17 cellular contexts compared by ENCODE assay signal in genomic region chr1:95440511-95440910, GRCh38.
A peak's percentile ranks its signal among the peaks of the same experiment; 100 is the strongest.
DNase-seq lines count a peak whose midpoint lies in the region; ATAC-seq lines count a peak whose summit lies in the region.
"Had no signal": no experiment of that assay in that cellular context is flagged by ENCODE, and none has a peak within 500 bp of the region (broad histone marks: within the 10 kb centered on the region; RNA-seq: fewer than 3 reads in every experiment).

No MANE protein-coding gene starts in this region.

- no peak overlapping the region for H4K5ac ChIP-seq in mesendoderm (ENCODE audit: low read length)

- H3K27ac Mint-ChIP-seq in activated naive CD4-positive, alpha-beta T cell treated with anti-CD3 and anti-CD28 coated beads for 36 hours = no peak overlapping the region
- H3K27ac Mint-ChIP-seq: CD4-positive, alpha-beta T cell; H9; IgD-negative memory B cell had no signal

- no peak overlapping the region for H4K8ac ChIP-seq in mesendoderm (ENCODE audit: low read depth, low read length)

- no peak overlapping the region for H2AK5ac ChIP-seq in mesendoderm (ENCODE audit: low read length)

- peaks cover 2% of the 10 kb centered on the region for H3K4me1 ChIP-seq in mesendoderm (ENCODE audit: control insufficient read depth, low read depth, low read length)

- no peak overlapping the region for H3K4me2 ChIP-seq in mesendoderm (ENCODE audit: low read length)

- no peak overlapping the region for H2BK5ac ChIP-seq in mesendoderm (ENCODE audit: low read length)

- H2BK120ac ChIP-seq in mesendoderm (ENCODE audit: low read depth, low read length) = no peak overlapping the region

- H3K9ac ChIP-seq in mesendoderm (ENCODE audit: low read length) = no peak overlapping the region

- no peak overlapping the region for H2BK15ac ChIP-seq in mesendoderm (replicated peaks; ENCODE audit: low read depth)

- H3K9me3 Mint-ChIP-seq in activated naive CD4-positive, alpha-beta T cell treated with anti-CD3 and anti-CD28 coated beads for 36 hours = no peaks in the 10 kb centered on the region
- H3K9me3 Mint-ChIP-seq: H9 had no signal

- H3K79me1 ChIP-seq in mesendoderm (ENCODE audit: low read length) = no peaks in the 10 kb centered on the region

- peak; percentile 48 for DNase-seq in COLO829 (ENCODE audit: low spot score)
- peak; percentile 24 for DNase-seq in epidermal melanocyte (ENCODE audit: insufficient read length, low spot score)
- peak; percentile 11 for DNase-seq in inferior parietal cortex (ENCODE audit: extremely low spot score)
- peak; percentile 82 for DNase-seq in pons (ENCODE audit: low spot score)
- DNase-seq in mesendoderm = no peak
- DNase-seq in activated naive CD4-positive, alpha-beta T cell treated with anti-CD3 and anti-CD28 coated beads for 36 hours = no peak
- DNase-seq: ACHN; CD4-positive, alpha-beta T cell; DMS153; DMS79; GDM1; H9; KBM-7 had no signal

- no peak overlapping the region for H3K4ac ChIP-seq in mesendoderm (ENCODE audit: low read depth, low read length)

- no peak overlapping the region for H3K27ac ChIP-seq in mesendoderm (ENCODE audit: low read depth, low read length)
- H3K27ac ChIP-seq: C4-2B had no signal

- no peak overlapping the region for H3K23ac ChIP-seq in mesendoderm (ENCODE audit: low read length)

- no peaks in the 10 kb centered on the region for H3K27me3 ChIP-seq in mesendoderm (ENCODE audit: insufficient read depth, low read length, poor library complexity)

- H3K27me3 Mint-ChIP-seq in activated naive CD4-positive, alpha-beta T cell treated with anti-CD3 and anti-CD28 coated beads for 36 hours (ENCODE audit: low read depth) = no peaks in the 10 kb centered on the region
- H3K27me3 Mint-ChIP-seq: CD4-positive, alpha-beta T cell; IgD-negative memory B cell had no signal

- H3K4me1 Mint-ChIP-seq in activated naive CD4-positive, alpha-beta T cell treated with anti-CD3 and anti-CD28 coated beads for 36 hours (ENCODE audit: low read depth) = no peaks in the 10 kb centered on the region

- CTCF ChIA-PET in activated naive CD4-positive, alpha-beta T cell treated with anti-CD3 and anti-CD28 coated beads for 36 hours (lab: Charles Lee) = interaction anchor here (0.6 kb wide), 1 partner anchor 257 kb away, joined by 5 read pairs; no protein-coding TSS in a partner anchor

- ATAC-seq in HG03135 (IDR thresholded peaks at IDR 0.05; ENCODE audit: unreplicated experiment) (no peak), GM21717 (IDR thresholded peaks at IDR 0.05; ENCODE audit: unreplicated experiment) (no peak)

- H3K4me3 Mint-ChIP-seq in activated naive CD4-positive, alpha-beta T cell treated with anti-CD3 and anti-CD28 coated beads for 36 hours = no peak overlapping the region
- H3K4me3 Mint-ChIP-seq: CD4-positive, alpha-beta T cell; H9; IgD-negative memory B cell had no signal

- no peaks in the 10 kb centered on the region for H3K36me3 Mint-ChIP-seq in activated naive CD4-positive, alpha-beta T cell treated with anti-CD3 and anti-CD28 coated beads for 36 hours (ENCODE audit: low read depth)
- H3K36me3 Mint-ChIP-seq: IgD-negative memory B cell had no signal

- no peak overlapping the region for H3K4me3 ChIP-seq in mesendoderm (ENCODE audit: low read length)

- H3K18ac ChIP-seq in mesendoderm (ENCODE audit: low read length) = no peak overlapping the region

- no peak overlapping the region for H3K56ac ChIP-seq in mesendoderm (ENCODE audit: low read length)

- no peaks in the 10 kb centered on the region for H3K36me3 ChIP-seq in mesendoderm (ENCODE audit: control insufficient read depth, insufficient read depth, low read length)

- WGBS in mesendoderm (ENCODE audit: extremely low coverage, insufficient coverage, low lambda C conversion rate) = no CpG with 5 or more reads among the region's 4 CpGs

- no peaks in the 10 kb centered on the region for H3K79me2 ChIP-seq in mesendoderm (ENCODE audit: control insufficient read depth, insufficient read depth, low read length)

- intact Hi-C loops in activated naive CD4-positive, alpha-beta T cell treated with anti-CD3 and anti-CD28 coated beads for 36 hours (cut with micrococcal nuclease) = no loop called here

Comparison
In these comparisons a context has a peak if more than half of its experiments do, and no peak if none do; other contexts are left out.
1. DNase-seq: peak in COLO829 (single experiment), epidermal melanocyte (single experiment), inferior parietal cortex (single experiment) and pons (single experiment); none in mesendoderm (single experiment) and activated naive CD4-positive, alpha-beta T cell treated with anti-CD3 and anti-CD28 coated beads for 36 hours (single experiment).